8 cellular contexts compared by ENCODE assay signal in genomic region chr17:29293890-29294579, GRCh38. TPM values are rescaled to one million over a fixed set of nuclear protein-coding genes. Genes with fewer than 3 reads are reported as not detected.
DNase-seq lines count a peak whose midpoint lies in the region; ATAC-seq and TF ChIP-seq lines count a peak whose summit lies in the region.

Gene NUFIP2, minus strand, starts transcription at chr17:29294148. Its CDS starts 89 bp downstream, at chr17:29294059.

- no peaks in the 10 kb centered on the region for H3K27me3 Mint-ChIP-seq in activated T-helper 17 cell treated with anti-CD3 and anti-CD28 coated beads, Interleukin-2, amount 50 U/mL, for 72 hours
- H3K27me3 Mint-ChIP-seq in naive B cell = no peaks in the 10 kb centered on the region
- no peaks in the 10 kb centered on the region for H3K27me3 Mint-ChIP-seq in stimulated activated memory B cell treated with anti-CD40 and anti-IgM and Interleukin-4, amounts not matched to agents 10 μg/mL and 1 μg/mL and 100 μg/mL, for 72 hours

- H3K9me3 Mint-ChIP-seq in activated T-helper 17 cell treated with anti-CD3 and anti-CD28 coated beads, Interleukin-2, amount 50 U/mL, for 72 hours = no peaks in the 10 kb centered on the region
- no peaks in the 10 kb centered on the region for H3K9me3 Mint-ChIP-seq in naive B cell
- no peaks in the 10 kb centered on the region for H3K9me3 Mint-ChIP-seq in stimulated activated memory B cell treated with anti-CD40 and anti-IgM and Interleukin-4, amounts not matched to agents 10 μg/mL and 1 μg/mL and 100 μg/mL, for 72 hours

- peaks cover 46% of the 10 kb centered on the region for H3K36me3 Mint-ChIP-seq in activated T-helper 17 cell treated with anti-CD3 and anti-CD28 coated beads, Interleukin-2, amount 50 U/mL, for 72 hours (ENCODE audit: low read depth)
- H3K36me3 Mint-ChIP-seq in naive B cell = no peaks in the 10 kb centered on the region
- H3K36me3 Mint-ChIP-seq in stimulated activated memory B cell treated with anti-CD40 and anti-IgM and Interleukin-4, amounts not matched to agents 10 μg/mL and 1 μg/mL and 100 μg/mL, for 72 hours = peaks cover 9% of the 10 kb centered on the region

- no peak for TF ChIP-seq CTCF in LNCaP clone FGC (IDR thresholded peaks at IDR 0.05; ENCODE audit: control insufficient read depth, extremely low read depth, insufficient read depth)
- TF ChIP-seq CTCF in RWPE1 (conservative IDR thresholded peaks at IDR 0.05; ENCODE audit: low read depth) = no peak

- POLR2A ChIA-PET in RWPE1 (lab: Yijun Ruan, JAX; ENCODE audit: low non-redundant PET) = interaction anchor here (0.6 to 1.3 kb wide), 4 partner anchors 10 to 152 kb away, joined by 3 to 16 read pairs (median 4); no protein-coding TSS in a partner anchor

- peak within 1 kb of the TSS; percentile 98 for H3K27ac ChIP-seq in RWPE1

- peak within 1 kb of the TSS; percentile 99 for H3K27ac Mint-ChIP-seq in activated T-helper 17 cell treated with anti-CD3 and anti-CD28 coated beads, Interleukin-2, amount 50 U/mL, for 72 hours
- peak within 1 kb of the TSS; percentile 95 to 99 (median 99) for H3K27ac Mint-ChIP-seq in naive B cell
- H3K27ac Mint-ChIP-seq in stimulated activated memory B cell treated with anti-CD40 and anti-IgM and Interleukin-4, amounts not matched to agents 10 μg/mL and 1 μg/mL and 100 μg/mL, for 72 hours = peak within 1 kb of the TSS; percentile 96

- peak; percentile 93 for ATAC-seq in activated T-helper 17 cell treated with anti-CD3 and anti-CD28 coated beads, Interleukin-2, amount 50 U/mL, for 72 hours (replicated peaks)
- ATAC-seq in naive B cell (ENCODE audit: low read depth in 2 of 2) = peak; percentile 83 to 85
- peak; percentile 95 for ATAC-seq in stimulated activated memory B cell treated with anti-CD40 and anti-IgM and Interleukin-4, amounts not matched to agents 10 μg/mL and 1 μg/mL and 100 μg/mL, for 72 hours

- DNase-seq in Daoy (ENCODE audit: low read depth) (peak; percentile 99), GOT3 (lab: John Stamatoyannopoulos, UW) (peak; percentile 95), LNCaP clone FGC (ENCODE audit: low read depth) (peak; percentile 97), RWPE1 (ENCODE audit: low spot score) (peak; percentile 97), fibroblast of gingiva (ENCODE audit: low read depth) (peak; percentile 99), naive B cell (peak; percentile 98)

- CTCF ChIA-PET in RWPE1 (lab: Yijun Ruan, JAX) = interaction anchor here (0.6 to 0.9 kb wide), 3 partner anchors 145 to 248 kb away, joined by 3 read pairs; no protein-coding TSS in a partner anchor

- H3K4me1 Mint-ChIP-seq in activated T-helper 17 cell treated with anti-CD3 and anti-CD28 coated beads, Interleukin-2, amount 50 U/mL, for 72 hours = peaks cover 16% of the 10 kb centered on the region
- peaks cover 23 to 31% (median 29%) of the 10 kb centered on the region in 3 donors for H3K4me1 Mint-ChIP-seq in naive B cell
- H3K4me1 Mint-ChIP-seq in stimulated activated memory B cell treated with anti-CD40 and anti-IgM and Interleukin-4, amounts not matched to agents 10 μg/mL and 1 μg/mL and 100 μg/mL, for 72 hours = peaks cover 31% of the 10 kb centered on the region

- H3K4me3 ChIP-seq in LNCaP clone FGC (ENCODE audit: low read depth, low read length) = peak within 1 kb of the TSS; percentile 100

- H3K4me3 Mint-ChIP-seq in activated T-helper 17 cell treated with anti-CD3 and anti-CD28 coated beads, Interleukin-2, amount 50 U/mL, for 72 hours = peak within 1 kb of the TSS; percentile 99
- peak within 1 kb of the TSS; percentile 96 to 100 (median 100) for H3K4me3 Mint-ChIP-seq in naive B cell
- H3K4me3 Mint-ChIP-seq in stimulated activated memory B cell treated with anti-CD40 and anti-IgM and Interleukin-4, amounts not matched to agents 10 μg/mL and 1 μg/mL and 100 μg/mL, for 72 hours = peak within 1 kb of the TSS; percentile 97

RNA-seq across cellular contexts. Expression of gene NUFIP2, which starts in this region (rescaled TPM):
- total RNA-seq in Daoy (2014; rRNA removed; shearing (Covaris generic)) = 18.6 and 23.8 TPM in 2 replicates
- 10 to 100 TPM; 61.6 to 65.1 TPM for total RNA-seq in activated T-helper 17 cell treated with anti-CD3 and anti-CD28 coated beads, Interleukin-2, amount 50 U/mL, for 72 hours
- polyA plus RNA-seq in naive B cell (ENCODE audit: low read depth in 6 of 6) = 10 to 100 TPM in 5 of 6 donors, 1 to 10 TPM in 1; 3.1 to 17.3 (median 11.9) TPM

Comparison
In these comparisons a context has a peak if more than half of its experiments do, and no peak if none do; other contexts are left out.
1. Peak in every context shown above with its lines: DNase-seq, ATAC-seq, H3K4me3 ChIP-seq and H3K27ac ChIP-seq.